1 cellular context compared by ENCODE assay signal in the genomic region with DNA sequence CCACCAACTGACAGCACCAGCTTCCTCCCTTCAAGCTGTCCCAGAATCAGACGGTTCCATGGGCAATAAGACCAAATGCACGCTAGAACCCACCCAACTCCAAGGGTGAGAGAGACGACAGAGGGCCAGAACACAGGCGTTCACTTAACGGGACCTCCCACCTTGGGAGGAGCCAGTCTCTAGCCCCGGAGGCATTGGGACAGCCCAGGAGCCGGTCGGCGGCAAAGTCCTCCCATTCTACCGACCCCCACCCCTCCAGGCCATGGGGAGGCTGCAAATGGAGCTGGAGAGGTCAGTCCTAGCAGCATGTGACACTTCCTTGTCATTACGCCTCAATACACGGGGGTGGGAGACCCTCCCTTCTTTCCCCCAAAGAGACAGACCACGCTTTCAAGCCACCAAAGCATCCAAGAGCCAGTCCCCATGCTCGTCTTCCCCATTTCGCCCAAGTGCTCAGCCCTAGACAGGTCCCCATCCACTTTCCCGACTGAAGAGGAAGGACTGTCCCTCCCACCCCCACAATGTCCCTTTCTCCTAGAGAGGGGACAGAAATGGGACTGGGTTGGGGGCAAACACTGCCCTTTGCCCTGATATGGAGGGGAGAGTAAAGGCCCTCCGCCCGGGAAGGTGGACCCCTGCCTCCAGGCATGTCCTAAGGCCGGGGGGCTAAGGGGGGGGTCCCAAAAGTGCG.
TF ChIP-seq lines count a peak whose summit lies in the region.

No MANE protein-coding gene starts in this region.

TF ChIP-seq in HEK293, 187 proteins besides CTCF, POLR2A, EP300 and RAD21 (continued from another document and continues in another):
- TF ChIP-seq, protein P1, sequence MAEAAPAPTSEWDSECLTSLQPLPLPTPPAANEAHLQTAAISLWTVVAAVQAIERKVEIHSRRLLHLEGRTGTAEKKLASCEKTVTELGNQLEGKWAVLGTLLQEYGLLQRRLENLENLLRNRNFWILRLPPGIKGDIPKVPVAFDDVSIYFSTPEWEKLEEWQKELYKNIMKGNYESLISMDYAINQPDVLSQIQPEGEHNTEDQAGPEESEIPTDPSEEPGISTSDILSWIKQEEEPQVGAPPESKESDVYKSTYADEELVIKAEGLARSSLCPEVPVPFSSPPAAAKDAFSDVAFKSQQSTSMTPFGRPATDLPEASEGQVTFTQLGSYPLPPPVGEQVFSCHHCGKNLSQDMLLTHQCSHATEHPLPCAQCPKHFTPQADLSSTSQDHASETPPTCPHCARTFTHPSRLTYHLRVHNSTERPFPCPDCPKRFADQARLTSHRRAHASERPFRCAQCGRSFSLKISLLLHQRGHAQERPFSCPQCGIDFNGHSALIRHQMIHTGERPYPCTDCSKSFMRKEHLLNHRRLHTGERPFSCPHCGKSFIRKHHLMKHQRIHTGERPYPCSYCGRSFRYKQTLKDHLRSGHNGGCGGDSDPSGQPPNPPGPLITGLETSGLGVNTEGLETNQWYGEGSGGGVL (tag by site-specific recombination; IDR thresholded peaks at IDR 0.05), result peak; percentile 70
- TF ChIP-seq ZNF155 (tag by site-specific recombination; IDR thresholded peaks at IDR 0.05) (no peak), HOXA7 (CRISPR knock-in tag; IDR thresholded peaks at IDR 0.05; ENCODE audit: borderline replicate concordance) (no peak), ZBTB17 (tag by site-specific recombination; IDR thresholded peaks at IDR 0.05) (no peak), WT1 (tag by site-specific recombination; IDR thresholded peaks at IDR 0.05) (no peak), ZNF48 (tag by site-specific recombination; IDR thresholded peaks at IDR 0.05) (no peak), OSR2 (tag by site-specific recombination; IDR thresholded peaks at IDR 0.05) (no peak), ZNF10 (tag by site-specific recombination; IDR thresholded peaks at IDR 0.05) (no peak), RBAK (tag by site-specific recombination; IDR thresholded peaks at IDR 0.05) (no peak), ZNF391 (tag by site-specific recombination; IDR thresholded peaks at IDR 0.05; ENCODE audit: borderline replicate concordance, low read depth) (no peak), ZNF248 (tag by site-specific recombination; IDR thresholded peaks at IDR 0.05) (no peak), KLF7 (tag by site-specific recombination; IDR thresholded peaks at IDR 0.05; ENCODE audit: borderline replicate concordance) (no peak), ZNF211 (tag by site-specific recombination; IDR thresholded peaks at IDR 0.05; ENCODE audit: low read depth) (no peak), BCL11B (tag by site-specific recombination; IDR thresholded peaks at IDR 0.05; ENCODE audit: low read depth) (no peak), ZIC2 (tag by site-specific recombination; IDR thresholded peaks at IDR 0.05) (no peak), MYNN (tag by site-specific recombination; IDR thresholded peaks at IDR 0.05; ENCODE audit: borderline replicate concordance) (no peak), ZNF600 (tag by site-specific recombination; IDR thresholded peaks at IDR 0.05) (0 out of 2 replicates have a peak, but pooled peaks have one; percentile 20), ZNF549 (tag by site-specific recombination; IDR thresholded peaks at IDR 0.05) (no peak), ZNF747 (tag by site-specific recombination; IDR thresholded peaks at IDR 0.05) (no peak), BCL11A (tag by site-specific recombination; IDR thresholded peaks at IDR 0.05; ENCODE audit: low read depth) (no peak), YY2 (tag by site-specific recombination; IDR thresholded peaks at IDR 0.05) (no peak), ZSCAN23 (tag by site-specific recombination; IDR thresholded peaks at IDR 0.05) (no peak), ZNF664 (tag by site-specific recombination; IDR thresholded peaks at IDR 0.05) (no peak), TRIM28 (IDR thresholded peaks at IDR 0.05; ENCODE audit: borderline replicate concordance, low read length) (no peak), ZNF785 (tag by site-specific recombination; IDR thresholded peaks at IDR 0.05) (no peak), ZNF548 (tag by site-specific recombination; IDR thresholded peaks at IDR 0.05) (no peak), SETDB1 (IDR thresholded peaks at IDR 0.05; ENCODE audit: insufficient read length, low read length) (no peak), ZNF701 (tag by site-specific recombination; IDR thresholded peaks at IDR 0.05) (peak; percentile 37; the same call in 1 of the 2 replicates), ZNF221 (tag by site-specific recombination; IDR thresholded peaks at IDR 0.05; ENCODE audit: borderline replicate concordance) (no peak), ZNF114 (tag by site-specific recombination; IDR thresholded peaks at IDR 0.05) (no peak), ZNF529 (tag by site-specific recombination; IDR thresholded peaks at IDR 0.05; ENCODE audit: insufficient replicate concordance) (no peak)
- TF ChIP-seq, protein P2, sequence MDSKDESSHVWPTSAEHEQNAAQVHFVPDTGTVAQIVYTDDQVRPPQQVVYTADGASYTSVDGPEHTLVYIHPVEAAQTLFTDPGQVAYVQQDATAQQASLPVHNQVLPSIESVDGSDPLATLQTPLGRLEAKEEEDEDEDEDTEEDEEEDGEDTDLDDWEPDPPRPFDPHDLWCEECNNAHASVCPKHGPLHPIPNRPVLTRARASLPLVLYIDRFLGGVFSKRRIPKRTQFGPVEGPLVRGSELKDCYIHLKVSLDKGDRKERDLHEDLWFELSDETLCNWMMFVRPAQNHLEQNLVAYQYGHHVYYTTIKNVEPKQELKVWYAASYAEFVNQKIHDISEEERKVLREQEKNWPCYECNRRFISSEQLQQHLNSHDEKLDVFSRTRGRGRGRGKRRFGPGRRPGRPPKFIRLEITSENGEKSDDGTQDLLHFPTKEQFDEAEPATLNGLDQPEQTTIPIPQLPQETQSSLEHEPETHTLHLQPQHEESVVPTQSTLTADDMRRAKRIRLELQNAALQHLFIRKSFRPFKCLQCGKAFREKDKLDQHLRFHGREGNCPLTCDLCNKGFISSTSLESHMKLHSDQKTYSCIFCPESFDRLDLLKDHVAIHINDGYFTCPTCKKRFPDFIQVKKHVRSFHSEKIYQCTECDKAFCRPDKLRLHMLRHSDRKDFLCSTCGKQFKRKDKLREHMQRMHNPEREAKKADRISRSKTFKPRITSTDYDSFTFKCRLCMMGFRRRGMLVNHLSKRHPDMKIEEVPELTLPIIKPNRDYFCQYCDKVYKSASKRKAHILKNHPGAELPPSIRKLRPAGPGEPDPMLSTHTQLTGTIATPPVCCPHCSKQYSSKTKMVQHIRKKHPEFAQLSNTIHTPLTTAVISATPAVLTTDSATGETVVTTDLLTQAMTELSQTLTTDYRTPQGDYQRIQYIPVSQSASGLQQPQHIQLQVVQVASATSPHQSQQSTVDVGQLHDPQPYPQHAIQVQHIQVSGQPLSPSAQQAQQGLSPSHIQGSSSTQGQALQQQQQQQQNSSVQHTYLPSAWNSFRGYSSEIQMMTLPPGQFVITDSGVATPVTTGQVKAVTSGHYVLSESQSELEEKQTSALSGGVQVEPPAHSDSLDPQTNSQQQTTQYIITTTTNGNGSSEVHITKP (tag by site-specific recombination; IDR thresholded peaks at IDR 0.05), result peak; percentile 77
- TF ChIP-seq, protein P3, sequence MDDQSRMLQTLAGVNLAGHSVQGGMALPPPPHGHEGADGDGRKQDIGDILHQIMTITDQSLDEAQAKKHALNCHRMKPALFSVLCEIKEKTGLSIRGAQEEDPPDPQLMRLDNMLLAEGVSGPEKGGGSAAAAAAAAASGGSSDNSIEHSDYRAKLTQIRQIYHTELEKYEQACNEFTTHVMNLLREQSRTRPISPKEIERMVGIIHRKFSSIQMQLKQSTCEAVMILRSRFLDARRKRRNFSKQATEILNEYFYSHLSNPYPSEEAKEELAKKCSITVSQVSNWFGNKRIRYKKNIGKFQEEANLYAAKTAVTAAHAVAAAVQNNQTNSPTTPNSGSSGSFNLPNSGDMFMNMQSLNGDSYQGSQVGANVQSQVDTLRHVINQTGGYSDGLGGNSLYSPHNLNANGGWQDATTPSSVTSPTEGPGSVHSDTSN (CRISPR knock-in tag; IDR thresholded peaks at IDR 0.05), result no peak
- TF ChIP-seq, protein P4, sequence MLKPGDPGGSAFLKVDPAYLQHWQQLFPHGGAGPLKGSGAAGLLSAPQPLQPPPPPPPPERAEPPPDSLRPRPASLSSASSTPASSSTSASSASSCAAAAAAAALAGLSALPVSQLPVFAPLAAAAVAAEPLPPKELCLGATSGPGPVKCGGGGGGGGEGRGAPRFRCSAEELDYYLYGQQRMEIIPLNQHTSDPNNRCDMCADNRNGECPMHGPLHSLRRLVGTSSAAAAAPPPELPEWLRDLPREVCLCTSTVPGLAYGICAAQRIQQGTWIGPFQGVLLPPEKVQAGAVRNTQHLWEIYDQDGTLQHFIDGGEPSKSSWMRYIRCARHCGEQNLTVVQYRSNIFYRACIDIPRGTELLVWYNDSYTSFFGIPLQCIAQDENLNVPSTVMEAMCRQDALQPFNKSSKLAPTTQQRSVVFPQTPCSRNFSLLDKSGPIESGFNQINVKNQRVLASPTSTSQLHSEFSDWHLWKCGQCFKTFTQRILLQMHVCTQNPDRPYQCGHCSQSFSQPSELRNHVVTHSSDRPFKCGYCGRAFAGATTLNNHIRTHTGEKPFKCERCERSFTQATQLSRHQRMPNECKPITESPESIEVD (tag by site-specific recombination; IDR thresholded peaks at IDR 0.05), result no peak
- TF ChIP-seq, protein P5, sequence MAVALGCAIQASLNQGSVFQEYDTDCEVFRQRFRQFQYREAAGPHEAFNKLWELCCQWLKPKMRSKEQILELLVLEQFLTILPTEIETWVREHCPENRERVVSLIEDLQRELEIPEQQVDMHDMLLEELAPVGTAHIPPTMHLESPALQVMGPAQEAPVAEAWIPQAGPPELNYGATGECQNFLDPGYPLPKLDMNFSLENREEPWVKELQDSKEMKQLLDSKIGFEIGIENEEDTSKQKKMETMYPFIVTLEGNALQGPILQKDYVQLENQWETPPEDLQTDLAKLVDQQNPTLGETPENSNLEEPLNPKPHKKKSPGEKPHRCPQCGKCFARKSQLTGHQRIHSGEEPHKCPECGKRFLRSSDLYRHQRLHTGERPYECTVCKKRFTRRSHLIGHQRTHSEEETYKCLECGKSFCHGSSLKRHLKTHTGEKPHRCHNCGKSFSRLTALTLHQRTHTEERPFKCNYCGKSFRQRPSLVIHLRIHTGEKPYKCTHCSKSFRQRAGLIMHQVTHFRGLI (tag by site-specific recombination; IDR thresholded peaks at IDR 0.05), result no peak
- TF ChIP-seq, protein P6, sequence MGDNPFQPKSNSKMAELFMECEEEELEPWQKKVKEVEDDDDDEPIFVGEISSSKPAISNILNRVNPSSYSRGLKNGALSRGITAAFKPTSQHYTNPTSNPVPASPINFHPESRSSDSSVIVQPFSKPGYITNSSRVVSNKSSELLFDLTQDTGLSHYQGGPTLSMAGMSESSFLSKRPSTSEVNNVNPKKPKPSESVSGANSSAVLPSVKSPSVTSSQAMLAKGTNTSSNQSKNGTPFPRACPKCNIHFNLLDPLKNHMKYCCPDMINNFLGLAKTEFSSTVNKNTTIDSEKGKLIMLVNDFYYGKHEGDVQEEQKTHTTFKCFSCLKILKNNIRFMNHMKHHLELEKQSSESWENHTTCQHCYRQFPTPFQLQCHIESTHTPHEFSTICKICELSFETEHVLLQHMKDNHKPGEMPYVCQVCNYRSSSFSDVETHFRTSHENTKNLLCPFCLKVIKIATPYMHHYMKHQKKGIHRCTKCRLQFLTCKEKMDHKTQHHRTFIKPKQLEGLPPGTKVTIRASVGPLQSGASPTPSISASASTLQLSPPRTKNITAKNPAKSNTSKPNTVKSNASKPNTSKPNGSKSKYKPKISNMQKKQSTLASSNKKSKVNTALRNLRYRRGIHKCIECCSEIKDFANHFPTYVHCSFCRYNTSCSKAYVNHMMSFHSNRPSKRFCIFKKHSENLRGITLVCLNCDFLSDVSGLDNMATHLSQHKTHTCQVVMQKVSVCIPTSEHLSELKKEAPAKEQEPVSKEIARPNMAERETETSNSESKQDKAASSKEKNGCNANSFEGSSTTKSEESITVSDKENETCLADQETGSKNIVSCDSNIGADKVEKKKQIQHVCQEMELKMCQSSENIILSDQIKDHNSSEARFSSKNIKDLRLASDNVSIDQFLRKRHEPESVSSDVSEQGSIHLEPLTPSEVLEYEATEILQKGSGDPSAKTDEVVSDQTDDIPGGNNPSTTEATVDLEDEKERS (tag by site-specific recombination; IDR thresholded peaks at IDR 0.05), result no peak
- TF ChIP-seq, protein P7, sequence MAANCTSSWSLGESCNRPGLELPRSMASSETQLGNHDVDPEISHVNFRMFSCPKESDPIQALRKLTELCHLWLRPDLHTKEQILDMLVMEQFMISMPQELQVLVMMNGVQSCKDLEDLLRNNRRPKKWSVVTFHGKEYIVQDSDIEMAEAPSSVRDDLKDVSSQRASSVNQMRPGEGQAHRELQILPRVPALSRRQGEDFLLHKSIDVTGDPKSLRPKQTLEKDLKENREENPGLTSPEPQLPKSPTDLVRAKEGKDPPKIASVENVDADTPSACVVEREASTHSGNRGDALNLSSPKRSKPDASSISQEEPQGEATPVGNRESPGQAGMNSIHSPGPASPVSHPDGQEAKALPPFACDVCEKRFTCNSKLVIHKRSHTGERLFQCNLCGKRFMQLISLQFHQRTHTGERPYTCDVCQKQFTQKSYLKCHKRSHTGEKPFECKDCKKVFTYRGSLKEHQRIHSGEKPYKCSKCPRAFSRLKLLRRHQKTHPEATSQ (tag by site-specific recombination; IDR thresholded peaks at IDR 0.05), result no peak
- TF ChIP-seq, protein P8, sequence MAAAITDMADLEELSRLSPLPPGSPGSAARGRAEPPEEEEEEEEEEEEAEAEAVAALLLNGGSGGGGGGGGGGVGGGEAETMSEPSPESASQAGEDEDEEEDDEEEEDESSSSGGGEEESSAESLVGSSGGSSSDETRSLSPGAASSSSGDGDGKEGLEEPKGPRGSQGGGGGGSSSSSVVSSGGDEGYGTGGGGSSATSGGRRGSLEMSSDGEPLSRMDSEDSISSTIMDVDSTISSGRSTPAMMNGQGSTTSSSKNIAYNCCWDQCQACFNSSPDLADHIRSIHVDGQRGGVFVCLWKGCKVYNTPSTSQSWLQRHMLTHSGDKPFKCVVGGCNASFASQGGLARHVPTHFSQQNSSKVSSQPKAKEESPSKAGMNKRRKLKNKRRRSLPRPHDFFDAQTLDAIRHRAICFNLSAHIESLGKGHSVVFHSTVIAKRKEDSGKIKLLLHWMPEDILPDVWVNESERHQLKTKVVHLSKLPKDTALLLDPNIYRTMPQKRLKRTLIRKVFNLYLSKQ (tag by site-specific recombination; IDR thresholded peaks at IDR 0.05; ENCODE audit: borderline replicate concordance), result no peak
- TF ChIP-seq, protein P9, sequence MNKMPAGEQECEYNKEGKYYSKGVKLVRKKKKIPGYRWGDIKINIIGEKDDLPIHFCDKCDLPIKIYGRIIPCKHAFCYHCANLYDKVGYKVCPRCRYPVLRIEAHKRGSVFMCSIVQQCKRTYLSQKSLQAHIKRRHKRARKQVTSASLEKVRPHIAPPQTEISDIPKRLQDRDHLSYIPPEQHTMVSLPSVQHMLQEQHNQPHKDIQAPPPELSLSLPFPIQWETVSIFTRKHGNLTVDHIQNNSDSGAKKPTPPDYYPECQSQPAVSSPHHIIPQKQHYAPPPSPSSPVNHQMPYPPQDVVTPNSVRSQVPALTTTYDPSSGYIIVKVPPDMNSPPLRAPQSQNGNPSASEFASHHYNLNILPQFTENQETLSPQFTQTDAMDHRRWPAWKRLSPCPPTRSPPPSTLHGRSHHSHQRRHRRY (tag by site-specific recombination; IDR thresholded peaks at IDR 0.05), result no peak
- TF ChIP-seq, protein P10, sequence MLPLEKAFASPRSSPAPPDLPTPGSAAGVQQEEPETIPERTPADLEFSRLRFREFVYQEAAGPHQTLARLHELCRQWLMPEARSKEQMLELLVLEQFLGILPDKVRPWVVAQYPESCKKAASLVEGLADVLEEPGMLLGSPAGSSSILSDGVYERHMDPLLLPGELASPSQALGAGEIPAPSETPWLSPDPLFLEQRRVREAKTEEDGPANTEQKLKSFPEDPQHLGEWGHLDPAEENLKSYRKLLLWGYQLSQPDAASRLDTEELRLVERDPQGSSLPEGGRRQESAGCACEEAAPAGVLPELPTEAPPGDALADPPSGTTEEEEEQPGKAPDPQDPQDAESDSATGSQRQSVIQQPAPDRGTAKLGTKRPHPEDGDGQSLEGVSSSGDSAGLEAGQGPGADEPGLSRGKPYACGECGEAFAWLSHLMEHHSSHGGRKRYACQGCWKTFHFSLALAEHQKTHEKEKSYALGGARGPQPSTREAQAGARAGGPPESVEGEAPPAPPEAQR (tag by site-specific recombination; IDR thresholded peaks at IDR 0.05), result no peak
